Comparison of ENCODE assay signal across 26 cellular contexts in the genomic region with DNA sequence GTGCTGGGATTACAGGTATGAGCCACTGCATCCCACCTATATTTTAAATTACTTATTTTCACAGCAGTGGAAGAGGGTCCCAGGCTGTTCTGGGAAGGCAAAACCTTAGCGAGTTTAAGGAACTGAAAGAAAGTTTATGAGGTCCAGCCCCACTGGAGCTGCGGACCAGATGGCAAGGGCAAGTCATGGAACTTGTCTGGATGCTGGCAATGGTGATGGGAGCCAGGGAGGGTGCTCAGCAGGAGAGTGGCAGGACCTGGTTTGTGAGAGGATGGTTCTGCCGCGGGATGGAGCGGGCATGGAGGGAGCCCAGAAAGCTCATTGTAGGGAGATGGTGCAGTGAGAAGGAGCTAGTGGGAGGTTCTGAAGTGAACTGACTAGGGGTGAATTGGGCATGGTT. TPM values are rescaled to one million over a fixed set of nuclear protein-coding genes. Genes with fewer than 3 reads are reported as not detected.
A peak's percentile ranks its signal among the peaks of the same experiment; 100 is the strongest.
DNase-seq lines count a peak whose midpoint lies in the region; TF ChIP-seq lines count a peak whose summit lies in the region.
"Had no signal": no experiment of that assay in that cellular context is flagged by ENCODE, and none has a peak within 500 bp of the region (broad histone marks: within the 10 kb centered on the region; RNA-seq: fewer than 3 reads in every experiment).

No MANE protein-coding gene starts in this region.

- H3K4me1 ChIP-seq in ES-I3 (ENCODE audit: insufficient read depth, low read length) (peaks cover 17% of the 10 kb centered on the region), endodermal cell (ENCODE audit: control insufficient read depth, insufficient read depth, low read length) (no peaks in the 10 kb centered on the region)
- H3K4me1 ChIP-seq: gastrocnemius medialis, testis, vagina had no signal

- peak; percentile 23 for DNase-seq in MV-4-11 (lab: John Stamatoyannopoulos, UW)
- DNase-seq in endodermal cell = peak; percentile 71
- DNase-seq in mesothelial cell of epicardium (ENCODE audit: low spot score in 2 of 2, unreplicated experiment in 2 of 2) = no peak
- DNase-seq in NCI-H1930 (lab: John Stamatoyannopoulos, UW) = no peak
- DNase-seq in erythroblast (lab: John Stamatoyannopoulos, UW) = no peak
- no peak for DNase-seq in NCI-H2029 treated with DMSO at 0.1 percent for 48 hours (lab: John Stamatoyannopoulos, UW)
- DNase-seq in immature natural killer cell = no peak
- DNase-seq: activated CD4-positive, alpha-beta T cell treated with anti-CD3 and anti-CD28 coated beads for 4 hours; activated naive CD4-positive, alpha-beta T cell; activated T-cell treated with anti-CD3 and anti-CD28 coated beads, Interleukin-2, amount 50 U/mL, for 4 hours; effector memory CD8-positive, alpha-beta T cell; gastrocnemius medialis; hippocampal formation; KG1; mammary epithelial cell; naive B cell; NCI-H2171 treated with DMSO at 0.1 percent for 48 hours; NCI-H524 treated with DMSO at 0.1 percent for 48 hours; stimulated activated CD4-positive, alpha-beta T cell treated with anti-CD3 and anti-CD28 coated beads, Interleukin-4, amount 100 ng/mL, for 1 hour; stimulated activated naive B cell treated with anti-CD40 and anti-IgM and Interleukin-4, amounts not matched to agents 10 μg/mL and 1 μg/mL and 100 μg/mL, for 72 hours; testis had no signal

- H3K9me3 Mint-ChIP-seq in endodermal cell (no peaks in the 10 kb centered on the region), mesothelial cell of epicardium (no peaks in the 10 kb centered on the region), immature natural killer cell (no peaks in the 10 kb centered on the region)
- H3K9me3 Mint-ChIP-seq: activated T-cell treated with anti-CD3 and anti-CD28 coated beads, Interleukin-2, amount 50 U/mL, for 4 hours; effector memory CD8-positive, alpha-beta T cell; T-helper 1 cell treated with Interleukin-12 subunit alpha and Interleukin-12 subunit beta and Interleukin-4 antibody, amounts not matched to agents 30 μg/mL and 1 μg/mL, for 36 hours had no signal

- H3K27ac Mint-ChIP-seq in endodermal cell (peak overlapping the region; percentile 74), mesothelial cell of epicardium (peak overlapping the region; percentile 30), immature natural killer cell (no peak overlapping the region)
- H3K27ac Mint-ChIP-seq: effector memory CD8-positive, alpha-beta T cell; stimulated activated naive B cell treated with anti-CD40 and anti-IgM and Interleukin-4, amounts not matched to agents 10 μg/mL and 1 μg/mL and 100 μg/mL, for 72 hours; T-helper 1 cell treated with Interleukin-12 subunit alpha and Interleukin-12 subunit beta and Interleukin-4 antibody, amounts not matched to agents 30 μg/mL and 1 μg/mL, for 36 hours had no signal

- H3K27ac ChIP-seq in endodermal cell (ENCODE audit: low read depth, low read length) = no peak overlapping the region
- H3K27ac ChIP-seq: C4-2B, vagina had no signal

- H3K36me3 Mint-ChIP-seq in endodermal cell (ENCODE audit: low read depth) (no peaks in the 10 kb centered on the region), mesothelial cell of epicardium (no peaks in the 10 kb centered on the region), immature natural killer cell (peaks cover 0 to 4% (median 0%) of the 10 kb centered on the region in 3 donors)
- H3K36me3 Mint-ChIP-seq: naive B cell; stimulated activated naive B cell treated with anti-CD40 and anti-IgM and Interleukin-4, amounts not matched to agents 10 μg/mL and 1 μg/mL and 100 μg/mL, for 72 hours had no signal

- 52 to 67% methylated on average over 5 of the region's 5 CpGs for WGBS in endodermal cell (ENCODE audit: insufficient coverage in 1 of 2, insufficient read length in 1 of 2), 2 experiments

- no peak overlapping the region for H3K4me3 ChIP-seq in endodermal cell (ENCODE audit: low read length)
- H3K4me3 ChIP-seq: gastrocnemius medialis, testis, vagina had no signal

- H3K9me3 ChIP-seq in ES-I3 (ENCODE audit: control insufficient read depth, insufficient read depth, low read length) (no peaks in the 10 kb centered on the region), endodermal cell (ENCODE audit: control insufficient read depth, low read length) (no peaks in the 10 kb centered on the region)
- H3K9me3 ChIP-seq: gastrocnemius medialis, testis, vagina had no signal

- H3K9ac ChIP-seq in ES-I3 (ENCODE audit: low read depth, low read length) (peak overlapping the region; percentile 9), endodermal cell (ENCODE audit: extremely low read depth, low read length, poor library complexity, severe bottlenecking) (no peak overlapping the region)

- H3K4me1 Mint-ChIP-seq in endodermal cell (peaks cover 28% of the 10 kb centered on the region), mesothelial cell of epicardium (peaks cover 36% of the 10 kb centered on the region), immature natural killer cell (peaks cover 0 to 2% of the 10 kb centered on the region in 2 donors)
- H3K4me1 Mint-ChIP-seq: stimulated activated naive B cell treated with anti-CD40 and anti-IgM and Interleukin-4, amounts not matched to agents 10 μg/mL and 1 μg/mL and 100 μg/mL, for 72 hours had no signal

- H3K27me3 Mint-ChIP-seq in endodermal cell (ENCODE audit: insufficient read depth) (no peaks in the 10 kb centered on the region), mesothelial cell of epicardium (ENCODE audit: low read depth) (no peaks in the 10 kb centered on the region), immature natural killer cell (ENCODE audit: low read depth in 3 of 3) (peaks cover 2 to 5% (median 3%) of the 10 kb centered on the region in 3 donors)

- H3K27me3 ChIP-seq in endodermal cell (ENCODE audit: control insufficient read depth, insufficient read depth, low read length, poor library complexity, severe bottlenecking) = no peaks in the 10 kb centered on the region
- H3K27me3 ChIP-seq: gastrocnemius medialis, testis, vagina had no signal

- no peak for TF ChIP-seq CTCF in endodermal cell (conservative IDR thresholded peaks at IDR 0.05)
- TF ChIP-seq CTCF in mesothelial cell of epicardium (IDR thresholded peaks at IDR 0.05; ENCODE audit: unreplicated experiment) = no peak

- no peak overlapping the region for H3K4me3 Mint-ChIP-seq in endodermal cell
- no peak overlapping the region for H3K4me3 Mint-ChIP-seq in mesothelial cell of epicardium
- H3K4me3 Mint-ChIP-seq in immature natural killer cell = no peak overlapping the region
- H3K4me3 Mint-ChIP-seq: activated T-cell treated with anti-CD3 and anti-CD28 coated beads, Interleukin-2, amount 50 U/mL, for 4 hours; effector memory CD8-positive, alpha-beta T cell; naive B cell; stimulated activated naive B cell treated with anti-CD40 and anti-IgM and Interleukin-4, amounts not matched to agents 10 μg/mL and 1 μg/mL and 100 μg/mL, for 72 hours; T-helper 1 cell treated with Interleukin-12 subunit alpha and Interleukin-12 subunit beta and Interleukin-4 antibody, amounts not matched to agents 30 μg/mL and 1 μg/mL, for 36 hours had no signal

- TF ChIP-seq POLR2A in erythroblast (IDR thresholded peaks at IDR 0.05; ENCODE audit: low read length) = no peak

- H3K36me3 ChIP-seq in ES-I3 (ENCODE audit: insufficient read depth, low read length) (no peaks in the 10 kb centered on the region), endodermal cell (ENCODE audit: control insufficient read depth, insufficient read depth, low read length) (no peaks in the 10 kb centered on the region)
- H3K36me3 ChIP-seq: gastrocnemius medialis, vagina had no signal

RNA-seq across cellular contexts. Expression of a gene that starts 50.6 kb away (rescaled TPM):
- total RNA-seq in endodermal cell (under 1 TPM in 1 of 2 donors, not detected in 1; 0.42 TPM), mesothelial cell of epicardium (4.1 to 4.9 TPM (median 4.9 TPM) in 3 replicates)
- 2.4 TPM for polyA plus RNA-seq in endodermal cell (2013, experiment 1 of 2)
- 2.3 TPM for polyA plus RNA-seq in endodermal cell (2013, experiment 2 of 2)
- under 1 TPM in 2 of 3 donors, not detected in 1; 0.16 to 0.39 TPM for polyA plus RNA-seq in immature natural killer cell
- total RNA-seq: SK-MEL-5 had no signal

Comparison
In these comparisons a context has a peak if more than half of its experiments do, and no peak if none do; other contexts are left out.
1. DNase-seq: peak in MV-4-11 (single experiment) and endodermal cell (single experiment); none in mesothelial cell of epicardium (0 of 2), NCI-H1930 (0 of 2), erythroblast (0 of 2), NCI-H2029 treated with DMSO at 0.1 percent for 48 hours (single experiment) and immature natural killer cell (0 of 3).
2. H3K27ac Mint-ChIP-seq: peak in endodermal cell (single experiment) and mesothelial cell of epicardium (single experiment); none in immature natural killer cell (0 of 6).